ENCODE assay signal across 19 cellular contexts in genomic region chr9:78319197-78320029, GRCh38. TPM values are rescaled to one million over a fixed set of nuclear protein-coding genes. Genes with fewer than 3 reads are reported as not detected.
A peak's percentile ranks its signal among the peaks of the same experiment; 100 is the strongest.
DNase-seq lines count a peak whose midpoint lies in the region; ATAC-seq and TF ChIP-seq lines count a peak whose summit lies in the region.
"Had no signal": no experiment of that assay in that cellular context is flagged by ENCODE, and none has a peak within 500 bp of the region (broad histone marks: within the 10 kb centered on the region; RNA-seq: fewer than 3 reads in every experiment).

No MANE protein-coding gene starts in this region.

- H3K9me3 Mint-ChIP-seq in activated CD4-positive, alpha-beta memory T cell treated with anti-CD3 and anti-CD28 coated beads, Interleukin-2, amount 10 ng/mL, durations not matched to agents 7 days and 5 days = no peaks in the 10 kb centered on the region
- H3K9me3 Mint-ChIP-seq: CD4-positive, alpha-beta T cell; HFFc6 had no signal

- H3K9me3 ChIP-seq in right cardiac atrium (ENCODE audit: control insufficient read depth, low read length) (no peaks in the 10 kb centered on the region), left ventricle myocardium inferior (replicated peaks) (no peaks in the 10 kb centered on the region), osteoblast (ENCODE audit: low read depth, low read length) (no peaks in the 10 kb centered on the region)

- no peaks in the 10 kb centered on the region for H3K27me3 Mint-ChIP-seq in activated CD4-positive, alpha-beta memory T cell treated with anti-CD3 and anti-CD28 coated beads, Interleukin-2, amount 10 ng/mL, durations not matched to agents 7 days and 5 days
- H3K27me3 Mint-ChIP-seq: B cell; CD4-positive, alpha-beta T cell had no signal

- DNase-seq in right cardiac atrium (peak in 2 of 3 donors; percentile 18 to 69), left ventricle myocardium inferior (no peak), amygdala (lab: John Stamatoyannopoulos, UW) (peak in 39 of 56 donors; percentile 10 to 68 (median 33)), head of caudate nucleus (peak in 40 of 42 donors; percentile 5 to 80 (median 48)), osteoblast (ENCODE audit: insufficient read length, low spot score, missing footprints) (no peak)
- no peak for DNase-seq in activated CD4-positive, alpha-beta memory T cell treated with anti-CD3 and anti-CD28 coated beads, Interleukin-2, amount 10 ng/mL, durations not matched to agents 7 days and 5 days
- no peak for DNase-seq in stimulated activated naive CD4-positive, alpha-beta T cell treated with Interleukin-2 at 50 U/mL for 16 hours (lab: John Stamatoyannopoulos, UW)
- DNase-seq: ACHN; CD4-positive, alpha-beta T cell; DMS79 treated with DMSO at 0.1 percent for 48 hours; HFFc6; KBM-7; NCI-H1092 treated with DMSO at 0.1 percent for 48 hours; NCI-H1694; NCI-H2107; NCI-H345; NCI-H526 treated with DMSO at 0.1 percent for 48 hours had no signal

- CTCF ChIA-PET in activated CD4-positive, alpha-beta memory T cell treated with anti-CD3 and anti-CD28 coated beads, Interleukin-2, amount 10 ng/mL, durations not matched to agents 7 days and 5 days (lab: Charles Lee) = no interaction called here

- H3K4me1 Mint-ChIP-seq in activated CD4-positive, alpha-beta memory T cell treated with anti-CD3 and anti-CD28 coated beads, Interleukin-2, amount 10 ng/mL, durations not matched to agents 7 days and 5 days = no peaks in the 10 kb centered on the region
- H3K4me1 Mint-ChIP-seq: B cell had no signal

- H3K36me3 Mint-ChIP-seq in activated CD4-positive, alpha-beta memory T cell treated with anti-CD3 and anti-CD28 coated beads, Interleukin-2, amount 10 ng/mL, durations not matched to agents 7 days and 5 days (ENCODE audit: low read depth) = peaks cover 84% of the 10 kb centered on the region

- peaks cover 5% of the 10 kb centered on the region for H3K4me1 ChIP-seq in right cardiac atrium (ENCODE audit: control insufficient read depth, insufficient read depth, low read length)
- H3K4me1 ChIP-seq in left ventricle myocardium inferior = no peaks in the 10 kb centered on the region
- peaks cover 5% of the 10 kb centered on the region for H3K4me1 ChIP-seq in osteoblast (ENCODE audit: insufficient read depth, low read length)

- POLR2A ChIA-PET in activated CD4-positive, alpha-beta memory T cell treated with anti-CD3 and anti-CD28 coated beads, Interleukin-2, amount 10 ng/mL, durations not matched to agents 7 days and 5 days (lab: Charles Lee) = no interaction called here

- WGBS in right cardiac atrium = 87% methylated on average over 6 of the region's 6 CpGs

- H3K4me3 ChIP-seq in right cardiac atrium (ENCODE audit: low read length) (no peak overlapping the region), left ventricle myocardium inferior (no peak overlapping the region), osteoblast (ENCODE audit: insufficient read depth, low read length) (no peak overlapping the region)

- H4K20me1 ChIP-seq in osteoblast (ENCODE audit: insufficient read depth, low read length) = no peaks in the 10 kb centered on the region

- no peak overlapping the region for H3K4me2 ChIP-seq in osteoblast (ENCODE audit: insufficient read depth, low read length)

- peak in 1 of 2 donors; percentile 36 for ATAC-seq in right cardiac atrium

- H2AFZ ChIP-seq in osteoblast (ENCODE audit: low read length) = no peak overlapping the region

- no peaks in the 10 kb centered on the region for H3K79me2 ChIP-seq in osteoblast (ENCODE audit: insufficient read depth, low read length)

- no peaks in the 10 kb centered on the region for H3K27me3 ChIP-seq in right cardiac atrium (ENCODE audit: control insufficient read depth, insufficient read depth)
- no peaks in the 10 kb centered on the region for H3K27me3 ChIP-seq in left ventricle myocardium inferior (ENCODE audit: low read depth)
- H3K27me3 ChIP-seq in osteoblast (ENCODE audit: insufficient read depth, low read length) = no peaks in the 10 kb centered on the region

- intact Hi-C loops in right cardiac atrium (cut with DNase I) (no loop called here), left ventricle myocardium inferior (cut with micrococcal nuclease) (no loop called here), head of caudate nucleus (cut with DNase I) (no loop called here)

- H3K27ac ChIP-seq in right cardiac atrium (ENCODE audit: low read length) (no peak overlapping the region), left ventricle myocardium inferior (replicated peaks) (no peak overlapping the region), osteoblast (ENCODE audit: low read depth, low read length) (no peak overlapping the region)
- H3K27ac ChIP-seq: RWPE1 had no signal

- H3K36me3 ChIP-seq in left ventricle myocardium inferior (no peaks in the 10 kb centered on the region), osteoblast (ENCODE audit: insufficient read depth, low read length) (peaks cover 29% of the 10 kb centered on the region)

- no peak overlapping the region for H3K4me3 Mint-ChIP-seq in activated CD4-positive, alpha-beta memory T cell treated with anti-CD3 and anti-CD28 coated beads, Interleukin-2, amount 10 ng/mL, durations not matched to agents 7 days and 5 days
- H3K4me3 Mint-ChIP-seq: B cell; CD4-positive, alpha-beta T cell; HFFc6 had no signal

- H3K27ac Mint-ChIP-seq in activated CD4-positive, alpha-beta memory T cell treated with anti-CD3 and anti-CD28 coated beads, Interleukin-2, amount 10 ng/mL, durations not matched to agents 7 days and 5 days = no peak overlapping the region
- H3K27ac Mint-ChIP-seq: B cell; CD4-positive, alpha-beta T cell; HFFc6 had no signal

- TF ChIP-seq CTCF in left ventricle myocardium inferior (IDR thresholded peaks at IDR 0.05; ENCODE audit: borderline replicate concordance) (no peak), osteoblast (IDR thresholded peaks at IDR 0.05; ENCODE audit: extremely low read depth, low read depth, low read length) (no peak)

RNA-seq across cellular contexts. Expression of gene PSAT1, which starts 22.5 kb away (rescaled TPM):
- total RNA-seq in right cardiac atrium = 1 to 10 TPM; 1.0 to 2.3 (median 1.4) TPM
- 1.9 TPM for polyA plus RNA-seq in right cardiac atrium
- 0.77 TPM for total RNA-seq in left ventricle myocardium inferior
- 100 to 1,000 TPM; 125 to 130 TPM for total RNA-seq in activated CD4-positive, alpha-beta memory T cell treated with anti-CD3 and anti-CD28 coated beads, Interleukin-2, amount 10 ng/mL, durations not matched to agents 7 days and 5 days
- total RNA-seq in osteoblast = 175 and 182 TPM in 2 replicates

Comparison
In these comparisons a context has a peak if more than half of its experiments do, and no peak if none do; other contexts are left out.
1. DNase-seq: peak in right cardiac atrium (2 of 3), amygdala (39 of 56) and head of caudate nucleus (40 of 42); none in left ventricle myocardium inferior (single experiment), activated CD4-positive, alpha-beta memory T cell treated with anti-CD3 and anti-CD28 coated beads, Interleukin-2, amount 10 ng/mL, durations not matched to agents 7 days and 5 days (single experiment), stimulated activated naive CD4-positive, alpha-beta T cell treated with Interleukin-2 at 50 U/mL for 16 hours (single experiment) and osteoblast (single experiment).
2. RNA of gene PSAT1, which starts 22.5 kb away (total RNA-seq): 175 to 182 TPM in osteoblast and 125 to 130 TPM in activated CD4-positive, alpha-beta memory T cell treated with anti-CD3 and anti-CD28 coated beads, Interleukin-2, amount 10 ng/mL, durations not matched to agents 7 days and 5 days; 1.0 to 2.3 TPM in right cardiac atrium and 0.77 TPM in left ventricle myocardium inferior (single experiment); every median in the first group is over 10 times any median in the second.